10 cellular contexts compared by ENCODE assay signal in the genomic region with DNA sequence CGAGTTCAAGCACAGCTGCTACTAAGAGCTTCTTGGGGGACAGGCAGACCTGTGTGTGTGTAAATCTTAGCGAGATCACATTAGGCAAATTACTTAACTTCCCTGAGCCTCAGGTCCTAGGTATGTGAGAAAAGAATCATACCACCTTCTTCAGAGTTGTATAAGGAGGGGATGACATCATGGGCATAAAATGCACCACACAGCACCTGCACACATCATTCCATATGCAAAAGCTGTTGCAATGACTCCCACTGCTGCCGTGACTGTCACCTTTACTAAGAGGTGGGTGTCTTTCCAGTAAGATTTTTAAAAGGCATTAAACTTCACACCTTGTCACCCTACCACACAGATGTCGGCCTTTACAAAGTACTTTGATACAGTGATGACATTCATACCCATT.
A peak's percentile ranks its signal among the peaks of the same experiment; 100 is the strongest.
DNase-seq lines count a peak whose midpoint lies in the region; TF ChIP-seq lines count a peak whose summit lies in the region.
"Had no signal": no experiment of that assay in that cellular context is flagged by ENCODE, and none has a peak within 500 bp of the region (broad histone marks: within the 10 kb centered on the region; RNA-seq: fewer than 3 reads in every experiment).

No MANE protein-coding gene starts in this region.

- no peaks in the 10 kb centered on the region for H4K20me1 ChIP-seq in GM23248 (ENCODE audit: insufficient read depth)

- H2AFZ ChIP-seq in GM23248: no peak overlapping the region

- H3K27me3 ChIP-seq in GM23248 (replicated peaks; ENCODE audit: insufficient read depth): no peaks in the 10 kb centered on the region
- H3K27me3 ChIP-seq in Peyer's patch: no peaks in the 10 kb centered on the region
- H3K27me3 ChIP-seq in right atrium auricular region: no peaks in the 10 kb centered on the region
- H3K27me3 ChIP-seq in SJCRH30: no peaks in the 10 kb centered on the region
- H3K27me3 ChIP-seq: adrenal gland had no signal

- H3K27ac ChIP-seq in GM23248: 0 out of 2 replicates have a peak overlapping the region, but pooled peaks have one; percentile 8
- peak overlapping the region; percentile 30 to 69 (median 62) for H3K27ac ChIP-seq in Peyer's patch
- H3K27ac ChIP-seq in right atrium auricular region: peak overlapping the region; percentile 17 to 48
- H3K27ac ChIP-seq in skin epidermis: peak overlapping the region in 20 of 21 experiments; percentile 1 to 78 (median 60)
- H3K27ac ChIP-seq in SJCRH30: no peak overlapping the region

- H3K9me2 ChIP-seq in GM23248 (ENCODE audit: insufficient read depth): no peaks in the 10 kb centered on the region

- H3K36me3 ChIP-seq in GM23248 (ENCODE audit: low read depth) (peaks cover 40% of the 10 kb centered on the region), Peyer's patch (no peaks in the 10 kb centered on the region), right atrium auricular region (no peaks in the 10 kb centered on the region), SJCRH30 (no peaks in the 10 kb centered on the region)
- H3K36me3 ChIP-seq: adrenal gland had no signal

- in situ Hi-C loops in GM23248 (cut with MboI): no loop called here

- no peak overlapping the region for H3K4me2 ChIP-seq in GM23248 (ENCODE audit: unreplicated experiment)

- H3K4me3 ChIP-seq in GM23248 (no peak overlapping the region), Peyer's patch (peak overlapping the region in 1 of 4 donors; percentile 21), right atrium auricular region (no peak overlapping the region), skin epidermis (peak overlapping the region in 1 of 7 experiments; percentile 2), SJCRH30 (no peak overlapping the region)
- H3K4me3 ChIP-seq: adrenal gland had no signal

- H3K9me3 ChIP-seq in GM23248 (ENCODE audit: low read depth) (no peaks in the 10 kb centered on the region), Peyer's patch (no peaks in the 10 kb centered on the region), right atrium auricular region (no peaks in the 10 kb centered on the region), SJCRH30 (replicated peaks) (no peaks in the 10 kb centered on the region)
- H3K9me3 ChIP-seq: adrenal gland had no signal

- WGBS in GM23248 (ENCODE audit: low coverage in 1 of 2, low lambda C conversion rate in 2 of 2, missing lambda C conversion rate in 2 of 2), 2 experiments: 74 to 79% methylated on average over 4 of the region's 4 CpGs

- H3K4me1 ChIP-seq in GM23248 (ENCODE audit: insufficient read depth) (0 out of 2 replicates have a peak, but pooled peaks cover 7% of the 10 kb centered on the region), Peyer's patch (peaks cover 0 to 11% (median 1%) of the 10 kb centered on the region in 4 donors), right atrium auricular region (peaks cover 0 to 26% of the 10 kb centered on the region in 2 donors), SJCRH30 (no peaks in the 10 kb centered on the region)

- no peak for TF ChIP-seq CTCF in Peyer's patch (IDR thresholded peaks at IDR 0.05)
- TF ChIP-seq CTCF in right atrium auricular region (IDR thresholded peaks at IDR 0.05): no peak

- peak overlapping the region; percentile 18; the same call in 1 of the 2 replicates for H3K9ac ChIP-seq in GM23248

- TF ChIP-seq POLR2A in Peyer's patch (IDR thresholded peaks at IDR 0.05): no peak

- DNase-seq in GM23248: no peak
- no peak for DNase-seq in Peyer's patch
- no peak for DNase-seq in right atrium auricular region (ENCODE audit: low spot score)
- DNase-seq in globus pallidus (ENCODE audit: low spot score): no peak
- no peak for DNase-seq in NCI-H1092 (lab: John Stamatoyannopoulos, UW)
- no peak for DNase-seq in 8988T
- no peak for DNase-seq in SJCRH30
- DNase-seq: NCI-H345 had no signal

- no peaks in the 10 kb centered on the region for H3K79me2 ChIP-seq in GM23248 (ENCODE audit: insufficient read depth)

- 0 out of 2 replicates have a peak, but pooled peaks cover 6% of the 10 kb centered on the region for H3F3A ChIP-seq in GM23248 (ENCODE audit: insufficient read depth)
